ENCODE assay signal across 22 cellular contexts in genomic region chr15:48592929-48593328, GRCh38. TPM values are rescaled to one million over a fixed set of nuclear protein-coding genes. Genes with fewer than 3 reads are reported as not detected.
A peak's percentile ranks its signal among the peaks of the same experiment; 100 is the strongest.
DNase-seq lines count a peak whose midpoint lies in the region; ATAC-seq and TF ChIP-seq lines count a peak whose summit lies in the region.
"Had no signal": no experiment of that assay in that cellular context is flagged by ENCODE, and none has a peak within 500 bp of the region (broad histone marks: within the 10 kb centered on the region; RNA-seq: fewer than 3 reads in every experiment).

No MANE protein-coding gene starts in this region.

- peaks cover 7 to 27% of the 10 kb centered on the region in 2 experiments; a peak in 3 of 4 replicates for H3K4me1 ChIP-seq in SK-N-SH (ENCODE audit: control insufficient read depth in 1 of 2, insufficient read depth in 2 of 2, low read depth in 1 of 2, low read length in 1 of 2)
- H3K4me1 ChIP-seq in osteoblast (ENCODE audit: insufficient read depth, low read length), result peaks cover 21% of the 10 kb centered on the region
- H3K4me1 ChIP-seq: A549 had no signal

- peaks cover 45% of the 10 kb centered on the region for H3K4me1 Mint-ChIP-seq in chondrocyte (ENCODE audit: low read depth)

- WGBS in SK-N-SH (ENCODE audit: low lambda C conversion rate), result 17% methylated on average over 1 of the region's 1 CpG

- peaks cover 50% of the 10 kb centered on the region for H3F3A ChIP-seq in SK-N-SH (replicated peaks; ENCODE audit: insufficient read depth)

- no peak overlapping the region for H3K4me3 ChIP-seq in SK-N-SH (ENCODE audit: low read depth in 2 of 2, low read length in 1 of 2)
- no peak overlapping the region for H3K4me3 ChIP-seq in osteoblast (ENCODE audit: insufficient read depth, low read length)
- H3K4me3 ChIP-seq: A549, MG63 had no signal

- peaks cover 94% of the 10 kb centered on the region for H3K79me2 ChIP-seq in SK-N-SH (ENCODE audit: insufficient read depth)
- H3K79me2 ChIP-seq in osteoblast (ENCODE audit: insufficient read depth, low read length), result peaks cover 78% of the 10 kb centered on the region

- H2AFZ ChIP-seq in SK-N-SH (ENCODE audit: low read depth), result no peak overlapping the region
- no peak overlapping the region for H2AFZ ChIP-seq in osteoblast (ENCODE audit: low read length)

- peak overlapping the region; percentile 39 to 96; a peak in 3 of 4 replicates for H3K27ac ChIP-seq in SK-N-SH (ENCODE audit: low read depth in 2 of 2, low read length in 1 of 2)
- H3K27ac ChIP-seq in osteoblast (ENCODE audit: low read depth, low read length), result peak overlapping the region; percentile 95
- H3K27ac ChIP-seq: A549, RWPE1 had no signal

- H3K27me3 ChIP-seq in SK-N-SH (ENCODE audit: insufficient read depth), result no peaks in the 10 kb centered on the region
- no peaks in the 10 kb centered on the region for H3K27me3 ChIP-seq in osteoblast (ENCODE audit: insufficient read depth, low read length)
- H3K27me3 ChIP-seq: MG63 had no signal

- TF ChIP-seq CTCF in SK-N-SH (IDR thresholded peaks at IDR 0.05) (no peak), chondrocyte (IDR thresholded peaks at IDR 0.05) (no peak), osteoblast (IDR thresholded peaks at IDR 0.05; ENCODE audit: extremely low read depth, low read depth, low read length) (no peak)

- H3K4me3 Mint-ChIP-seq in chondrocyte (ENCODE audit: unreplicated experiment), result no peak overlapping the region
- H3K4me3 Mint-ChIP-seq: CD14-positive monocyte had no signal

- H3K27me3 Mint-ChIP-seq in chondrocyte (ENCODE audit: low read depth), result no peaks in the 10 kb centered on the region

- peaks cover 34% of the 10 kb centered on the region for H3K36me3 Mint-ChIP-seq in chondrocyte (ENCODE audit: low read depth)
- no peaks in the 10 kb centered on the region for H3K36me3 Mint-ChIP-seq in activated naive CD4-positive, alpha-beta T cell treated with anti-CD3 and anti-CD28 coated beads, Interleukin-2, amount 50 U/mL, for 72 hours
- H3K36me3 Mint-ChIP-seq: CD14-positive monocyte had no signal

- CTCF ChIA-PET in SK-N-SH (lab: Yijun Ruan, JAX), result interaction anchor here (0.8 to 1.0 kb wide), 3 partner anchors 8 to 235 kb away, joined by 3 read pairs; no protein-coding TSS in a partner anchor

- H3K9ac ChIP-seq in SK-N-SH, result peak overlapping the region; percentile 53

- H3K9me3 Mint-ChIP-seq in chondrocyte (ENCODE audit: low read depth), result no peaks in the 10 kb centered on the region
- no peaks in the 10 kb centered on the region for H3K9me3 Mint-ChIP-seq in activated naive CD4-positive, alpha-beta T cell treated with anti-CD3 and anti-CD28 coated beads, Interleukin-2, amount 50 U/mL, for 72 hours

- H4K20me1 ChIP-seq in SK-N-SH (ENCODE audit: insufficient read depth) (peaks cover 4% of the 10 kb centered on the region; the same call in 1 of the 2 replicates), osteoblast (ENCODE audit: insufficient read depth, low read length) (no peaks in the 10 kb centered on the region)

- no peak for TF ChIP-seq EP300 in SK-N-SH (IDR thresholded peaks at IDR 0.05; ENCODE audit: borderline replicate concordance in 1 of 2, low read depth in 1 of 2, low read length in 1 of 2)

- H3K4me2 ChIP-seq in SK-N-SH (no peak overlapping the region), osteoblast (ENCODE audit: insufficient read depth, low read length) (peak overlapping the region; percentile 43)
- H3K4me2 ChIP-seq: A549 had no signal

- H3K9me3 ChIP-seq in SK-N-SH (no peaks in the 10 kb centered on the region), osteoblast (ENCODE audit: low read depth, low read length) (no peaks in the 10 kb centered on the region)
- H3K9me3 ChIP-seq: A549, MG63 had no signal

- ATAC-seq in HG03159 (IDR thresholded peaks at IDR 0.05; ENCODE audit: unreplicated experiment) (no peak), HG03571 (IDR thresholded peaks at IDR 0.05; ENCODE audit: unreplicated experiment) (no peak)
- ATAC-seq in activated naive CD4-positive, alpha-beta T cell treated with anti-CD3 and anti-CD28 coated beads, Interleukin-2, amount 50 U/mL, for 72 hours, result no peak
- ATAC-seq: A549, HepG2, PC-3 had no signal

- DNase-seq in EL (peak; percentile 36), SK-N-SH (no peak), chondrocyte (ENCODE audit: low spot score) (no peak), osteoblast (ENCODE audit: insufficient read length, low spot score, missing footprints) (no peak), SHP77 (lab: John Stamatoyannopoulos, UW) (no peak)
- no peak for DNase-seq in activated naive CD4-positive, alpha-beta T cell treated with anti-CD3 and anti-CD28 coated beads, Interleukin-2, amount 50 U/mL, for 72 hours (ENCODE audit: low spot score in 2 of 2)
- DNase-seq: COR-L47, GOT3, KG1, MG63, NCI-H1092, NCI-H146, NCI-H2081, NCI-H510A treated with DMSO at 0.1 percent for 48 hours, NCI-H82, PC-3 had no signal

- H3K9me2 ChIP-seq in SK-N-SH, result no peaks in the 10 kb centered on the region

- no peak for TF ChIP-seq RAD21 in SK-N-SH (IDR thresholded peaks at IDR 0.05; ENCODE audit: low read length)

- POLR2A ChIA-PET in SK-N-SH (lab: Yijun Ruan, JAX), result no interaction called here

- H3K36me3 ChIP-seq in SK-N-SH (replicated peaks in 1 of 2; ENCODE audit: control insufficient read depth in 1 of 2, insufficient read depth in 2 of 2, low read length in 1 of 2), result peaks cover 71 to 80% of the 10 kb centered on the region in 2 experiments
- H3K36me3 ChIP-seq in osteoblast (ENCODE audit: insufficient read depth, low read length), result peaks cover 72% of the 10 kb centered on the region

- H3K27ac Mint-ChIP-seq in chondrocyte (ENCODE audit: unreplicated experiment), result peak overlapping the region; percentile 89
- H3K27ac Mint-ChIP-seq in activated naive CD4-positive, alpha-beta T cell treated with anti-CD3 and anti-CD28 coated beads, Interleukin-2, amount 50 U/mL, for 72 hours, result no peak overlapping the region

TF ChIP-seq in SK-N-SH, 30 proteins besides CTCF, POLR2A, EP300 and RAD21 (continues in another document):
- no peak for TF ChIP-seq TAF1 (IDR thresholded peaks at IDR 0.05; ENCODE audit: borderline replicate concordance, low read depth, low read length)
- peak; percentile 16; the same call in 1 of the 2 replicates for TF ChIP-seq FOXM1 (IDR thresholded peaks at IDR 0.05; ENCODE audit: low read depth)
- no peak for TF ChIP-seq RCOR1 (IDR thresholded peaks at IDR 0.05; ENCODE audit: low read length)
- TF ChIP-seq GABPA (IDR thresholded peaks at IDR 0.05; ENCODE audit: low read depth), result no peak
- TF ChIP-seq ZBTB33 (IDR thresholded peaks at IDR 0.05; ENCODE audit: borderline replicate concordance, low read depth), result no peak
- TF ChIP-seq NFIC (IDR thresholded peaks at IDR 0.05; ENCODE audit: borderline replicate concordance), result peak; percentile 69
- no peak for TF ChIP-seq SIN3A (IDR thresholded peaks at IDR 0.05; ENCODE audit: borderline replicate concordance, low read depth, low read length)
- TF ChIP-seq JUND (IDR thresholded peaks at IDR 0.05), result peak; percentile 37
- TF ChIP-seq REST (IDR thresholded peaks at IDR 0.05; ENCODE audit: low read depth, low read length), result no peak
- TF ChIP-seq POLR2AphosphoS5 (IDR thresholded peaks at IDR 0.05; ENCODE audit: low read depth, low read length), result peak; percentile 17; the same call in 1 of the 2 replicates

RNA-seq across cellular contexts. Expression of gene FBN1, which starts 52.6 kb away (rescaled TPM):
- polyA plus RNA-seq in SK-N-SH (2012; rRNA removed), result 248 and 298 TPM in 2 replicates
- 185 and 239 TPM in 2 replicates for polyA plus RNA-seq in SK-N-SH (2012; cell fraction: cytosol; rRNA removed)
- polyA plus RNA-seq in SK-N-SH (2012; cell fraction: nucleus; rRNA removed), result 255 and 545 TPM in 2 replicates
- total RNA-seq in chondrocyte (1,183 to 1,794 TPM (median 1,190 TPM) in 3 replicates), osteoblast (1,453 and 1,556 TPM in 2 replicates)
- 1 to 10 TPM in 1 of 2 donors, under 1 TPM in 1; 0.52 to 1.4 TPM for total RNA-seq in activated naive CD4-positive, alpha-beta T cell treated with anti-CD3 and anti-CD28 coated beads, Interleukin-2, amount 50 U/mL, for 72 hours
- polyA plus RNA-seq: CD14-positive monocyte had no signal

Comparison
In these comparisons a context has a peak if more than half of its experiments do, and no peak if none do; other contexts are left out.
1. RNA of gene FBN1, which starts 52.6 kb away (total RNA-seq): 1,453 to 1,556 TPM in osteoblast and 1,183 to 1,794 TPM in chondrocyte; 0.52 to 1.4 TPM in activated naive CD4-positive, alpha-beta T cell treated with anti-CD3 and anti-CD28 coated beads, Interleukin-2, amount 50 U/mL, for 72 hours; every median in the first group is over 100 times any median in the second.